ENCODE assay signal across 15 cellular contexts in genomic region chr17:16987001-16987829, GRCh38. TPM values are rescaled to one million over a fixed set of nuclear protein-coding genes. Genes with fewer than 3 reads are reported as not detected.
DNase-seq lines count a peak whose midpoint lies in the region; ATAC-seq, FAIRE-seq and TF ChIP-seq lines count a peak whose summit lies in the region.
"Had no signal": no experiment of that assay in that cellular context is flagged by ENCODE, and none has a peak within 500 bp of the region (broad histone marks: within the 10 kb centered on the region; RNA-seq: fewer than 3 reads in every experiment).

No MANE protein-coding gene starts in this region.

- H4K20me1 ChIP-seq in DOHH2 (ENCODE audit: control insufficient read depth, insufficient read depth, low read depth, low read length) (no peaks in the 10 kb centered on the region), KMS-11 (ENCODE audit: insufficient read depth) (no peaks in the 10 kb centered on the region), GM12878 (ENCODE audit: control insufficient read depth, insufficient read depth) (no peaks in the 10 kb centered on the region)

- no peak for DNase-seq in GM12878 (ENCODE audit: low read depth, low spot score)
- peak; percentile 52 for DNase-seq in sigmoid colon
- DNase-seq in T1000 (lab: John Stamatoyannopoulos, UW) = no peak
- DNase-seq in body of pancreas = no peak
- no peak for DNase-seq in NCI-H526 (lab: John Stamatoyannopoulos, UW)
- DNase-seq in DMS79 (lab: John Stamatoyannopoulos, UW) = no peak
- DNase-seq: activated CD4-positive, alpha-beta T cell treated with anti-CD3 and anti-CD28 coated beads for 1 hour; cerebellar nuclear complex; NCI-H2081; NCI-H748 treated with DMSO at 0.1 percent for 48 hours had no signal

- CTCF ChIA-PET in GM12878 (lab: Yijun Ruan, JAX) = interaction anchor here (8.5 to 11.9 kb wide), 2 partner anchors 16 to 73 kb away, joined by 92 to 361 read pairs; partner anchors contain the start of gene TNFRSF13B

- H3K27ac ChIP-seq in DOHH2 (ENCODE audit: low read depth, low read length) (peak overlapping the region; percentile 70), KMS-11 (peak overlapping the region; percentile 99), GM12878 (ENCODE audit: control insufficient read depth, insufficient read depth) (peak overlapping the region; percentile 96), sigmoid colon (peak overlapping the region in 2 of 4 donors; percentile 3 to 45), body of pancreas (no peak overlapping the region)

- TF ChIP-seq POLR2A in GM12878 (IDR thresholded peaks at IDR 0.05; ENCODE audit: low read depth, low read length) (no peak), sigmoid colon (IDR thresholded peaks at IDR 0.05) (no peak), body of pancreas (IDR thresholded peaks at IDR 0.05) (no peak)

- H3K9ac ChIP-seq in KMS-11 = peak overlapping the region; percentile 2; the same call in 1 of the 2 replicates
- peak overlapping the region; percentile 16 for H3K9ac ChIP-seq in GM12878 (ENCODE audit: control insufficient read depth, insufficient read depth, low read length)

- BruUV-seq in GM12878 (replicated peaks; lab: Mats Ljungman, UMichigan) = no TSS peak

- H3K4me2 ChIP-seq in DOHH2 (ENCODE audit: low read length) = peak overlapping the region; percentile 73
- peak overlapping the region; percentile 81 for H3K4me2 ChIP-seq in KMS-11
- peak overlapping the region; percentile 43 for H3K4me2 ChIP-seq in GM12878 (ENCODE audit: control insufficient read depth, insufficient read depth)

- ATAC-seq in GM12878 = no peak
- ATAC-seq in body of pancreas = no peak

- H3K4me1 ChIP-seq in DOHH2 (ENCODE audit: control insufficient read depth, low read length) = peaks cover 56% of the 10 kb centered on the region
- H3K4me1 ChIP-seq in KMS-11 (ENCODE audit: low read depth, poor library complexity, severe bottlenecking) = peaks cover 80% of the 10 kb centered on the region
- peaks cover 66% of the 10 kb centered on the region for H3K4me1 ChIP-seq in GM12878 (ENCODE audit: control insufficient read depth, insufficient read depth, low read length)
- H3K4me1 ChIP-seq in sigmoid colon = peaks cover 0 to 13% (median 9%) of the 10 kb centered on the region in 4 donors
- no peaks in the 10 kb centered on the region for H3K4me1 ChIP-seq in body of pancreas

- 22% methylated on average over 10 of the region's 10 CpGs for WGBS in GM12878 (ENCODE audit: insufficient coverage, insufficient replicate concordance, low lambda C conversion rate, missing lambda C conversion rate)
- WGBS in sigmoid colon, 2 donors = 87 to 90% methylated on average over 10 of the region's 10 CpGs
- WGBS in body of pancreas, 2 donors = 76 to 94% methylated on average over 7 to 10 of the region's 10 CpGs

- peak overlapping the region; percentile 65 for H3K4me3 ChIP-seq in DOHH2 (ENCODE audit: low read length)
- H3K4me3 ChIP-seq in KMS-11 (IDR thresholded peaks at IDR 0.05; ENCODE audit: insufficient read depth, low read depth, low read length) = no peak overlapping the region
- no peak overlapping the region for H3K4me3 ChIP-seq in GM12878
- H3K4me3 ChIP-seq in sigmoid colon = no peak overlapping the region
- no peak overlapping the region for H3K4me3 ChIP-seq in body of pancreas

- TF ChIP-seq EP300 in GM12878 (IDR thresholded peaks at IDR 0.05; ENCODE audit: borderline replicate concordance in 1 of 2, control insufficient read depth in 1 of 2, low read depth in 2 of 2, low read length in 2 of 2) = no peak
- no peak for TF ChIP-seq EP300 in sigmoid colon (IDR thresholded peaks at IDR 0.05)

- H3K9me3 ChIP-seq in DOHH2 (ENCODE audit: control insufficient read depth, insufficient read depth, low read length) = no peaks in the 10 kb centered on the region
- H3K9me3 ChIP-seq in GM12878 (replicated peaks; ENCODE audit: control insufficient read depth, insufficient read depth, low read length) = no peaks in the 10 kb centered on the region
- H3K9me3 ChIP-seq in sigmoid colon = no peaks in the 10 kb centered on the region
- no peaks in the 10 kb centered on the region for H3K9me3 ChIP-seq in body of pancreas

- H3F3A ChIP-seq in DOHH2 (ENCODE audit: control insufficient read depth, insufficient read depth) = peaks cover 10% of the 10 kb centered on the region

- SMC1A ChIA-PET in GM12878 (lab: Charles Lee; ENCODE audit: uncharacterized antibody, unreplicated experiment) = interaction anchor here (1.0 to 21.7 kb wide), 2 partner anchors 15 to 40 kb away, joined by 3 to 812 read pairs; partner anchors contain the start of gene TNFRSF13B

- no peaks in the 10 kb centered on the region for H3K27me3 ChIP-seq in DOHH2 (ENCODE audit: control insufficient read depth, low read length)
- no peaks in the 10 kb centered on the region for H3K27me3 ChIP-seq in KMS-11 (ENCODE audit: insufficient read depth, low read depth)
- no peaks in the 10 kb centered on the region for H3K27me3 ChIP-seq in GM12878 (replicated peaks in 1 of 2; ENCODE audit: control insufficient read depth in 2 of 2, insufficient read depth in 2 of 2, low read length in 1 of 2)
- H3K27me3 ChIP-seq in sigmoid colon = no peaks in the 10 kb centered on the region
- no peaks in the 10 kb centered on the region for H3K27me3 ChIP-seq in body of pancreas

- intact Hi-C loops in GM12878 (cut with micrococcal nuclease; ENCODE audit: unreplicated experiment) (loop anchor here (10.0 kb wide), 1 partner anchor 848 kb away; the partner anchor contains the start of gene SREBF1), sigmoid colon (cut with DNase I) (no loop called here), body of pancreas (cut with DNase I) (loop anchor here (5.0 kb wide), 1 partner anchor 70 kb away; no protein-coding TSS in a partner anchor)

- POLR2A ChIA-PET in GM12878 (lab: Charles Lee) = interaction anchor here (0.6 to 21.9 kb wide), 4 partner anchors 16 to 68 kb away, joined by 3 to 656 read pairs (median 10); partner anchors contain the start of gene TNFRSF13B

- TF ChIP-seq RAD21 in GM12878 (IDR thresholded peaks at IDR 0.05; ENCODE audit: insufficient read depth, low read depth, low read length) = no peak

- no peak for FAIRE-seq in GM12878 (lab: Jason Lieb, UNC)

- H2AFZ ChIP-seq in KMS-11 (ENCODE audit: low read depth) (no peak overlapping the region), GM12878 (ENCODE audit: control insufficient read depth, low read depth, low read length) (no peak overlapping the region)

- no peaks in the 10 kb centered on the region for H3K9me2 ChIP-seq in DOHH2 (replicated peaks; ENCODE audit: control insufficient read depth, low read length)

- in situ Hi-C loops in GM12878 (cut with MboI) = loop anchor here (10.0 to 25.0 kb wide), 2 partner anchors 572 to 1925 kb away; partner anchors contain the start of gene TRPV2

- TF ChIP-seq CTCF in DOHH2 (IDR thresholded peaks at IDR 0.05; ENCODE audit: low read depth, low read length, poor library complexity, severe bottlenecking) = no peak
- TF ChIP-seq CTCF in KMS-11 (conservative IDR thresholded peaks at IDR 0.05; ENCODE audit: low read depth, low read length) = no peak
- TF ChIP-seq CTCF in GM12878 (IDR thresholded peaks at IDR 0.05 in 2 of 3, conservative IDR thresholded peaks at IDR 0.05 in 1 of 3; ENCODE audit: control insufficient read depth in 2 of 3, extremely low read depth in 1 of 3, insufficient read depth in 1 of 3, low read depth in 3 of 3, low read length in 3 of 3) = no peak
- no peak for TF ChIP-seq CTCF in sigmoid colon (IDR thresholded peaks at IDR 0.05)
- TF ChIP-seq CTCF in body of pancreas (IDR thresholded peaks at IDR 0.05) = no peak

- H3K36me3 ChIP-seq in DOHH2 (ENCODE audit: control insufficient read depth, low read length) (no peaks in the 10 kb centered on the region), KMS-11 (ENCODE audit: insufficient read depth) (no peaks in the 10 kb centered on the region), GM12878 (ENCODE audit: control insufficient read depth in 2 of 2, insufficient read depth in 2 of 2, low read length in 1 of 2) (no peaks in the 10 kb centered on the region; a peak in 1 of 4 replicates), sigmoid colon (no peaks in the 10 kb centered on the region), body of pancreas (replicated peaks in 1 of 2; ENCODE audit: insufficient read depth in 1 of 2, low read depth in 2 of 2) (no peaks in the 10 kb centered on the region)

- RAD21 ChIA-PET in GM12878 (lab: Charles Lee; ENCODE audit: unreplicated experiment) = interaction anchor here (0.6 to 22.6 kb wide), 3 partner anchors 20 to 579 kb away, joined by 3 to 913 read pairs (median 3); partner anchors contain the start of gene TNFRSF13B

- H3K79me2 ChIP-seq in DOHH2 (ENCODE audit: control insufficient read depth, low read length) (no peaks in the 10 kb centered on the region), KMS-11 (ENCODE audit: insufficient read depth, low read depth) (no peaks in the 10 kb centered on the region), GM12878 (ENCODE audit: control insufficient read depth, insufficient read depth, low read length) (peaks cover 21% of the 10 kb centered on the region)

RNA-seq across cellular contexts. Expression of gene TNFRSF13B, which starts 15.3 kb away (rescaled TPM):
- 353 and 380 TPM in 2 replicates for total RNA-seq in GM12878 (2013; cell fraction: nucleolus; rRNA removed)
- total RNA-seq in GM12878 (2014; rRNA removed) (101 and 116 TPM in 2 replicates), GM12878 (2014; rRNA removed; fragmentation: Illumina TruSeq; extraction: Trizol) (50.4 and 53.0 TPM in 2 replicates), GM12878 (2021) (160 and 161 TPM in 2 replicates), sigmoid colon (not detected), body of pancreas (not detected)
- 102 TPM for polyA plus RNA-seq in GM12878 (2011; ENCODE audit: low read depth)
- polyA plus RNA-seq in GM12878 (2011; rRNA removed) (45.9 and 91.3 TPM in 2 replicates), GM12878 (2014; fragmentation: Illumina TruSeq; extraction: Trizol) (53.0 and 141 TPM in 2 replicates), GM12878 (2014; fragmentation: Nextera tagmentation; extraction: Ambion mirVana) (10 to 100 TPM; 15.5 to 23.1 TPM), GM12878 (2014; rRNA removed) (231 and 255 TPM in 2 replicates), GM12878 (2016; fragmentation: Nextera tagmentation; extraction: Ambion mirVana) (100 to 1,000 TPM; 121 to 139 TPM), sigmoid colon (10 to 100 TPM in 1 of 3 donors, not detected in 2; 15.2 TPM)
- polyA plus RNA-seq in GM12878 (2011; cell fraction: cytosol; rRNA removed) = 124 and 142 TPM in 2 replicates
- polyA plus RNA-seq in GM12878 (2011; cell fraction: nucleus; rRNA removed) = 234 and 258 TPM in 2 replicates
- 237 and 313 TPM in 2 replicates for polyA plus RNA-seq in GM12878 (2012)
- polyA minus RNA-seq in GM12878 (2011; rRNA and poly(A)+ RNA removed) = 123 and 202 TPM in 2 replicates
- polyA minus RNA-seq in GM12878 (2011; cell fraction: cytosol; rRNA and poly(A)+ RNA removed) = 45.4 TPM in 2 replicates
- polyA minus RNA-seq in GM12878 (2011; cell fraction: nucleus; rRNA and poly(A)+ RNA removed) = 141 and 184 TPM in 2 replicates
- total RNA-seq: G401; progenitor cell of endocrine pancreas; T-helper 2 cell treated with Interferon-gamma antibody and Interleukin-4, amounts not matched to agents 100 ng/mL and 5 ng/mL, for 36 hours had no signal

RNA-seq across cellular contexts. Expression of gene MPRIP, which starts 55.0 kb away (rescaled TPM):
- 167 and 175 TPM in 2 replicates for total RNA-seq in GM12878 (2013; cell fraction: nucleolus; rRNA removed)
- total RNA-seq in GM12878 (2014; rRNA removed) (115 and 131 TPM in 2 replicates), GM12878 (2014; rRNA removed; fragmentation: Illumina TruSeq; extraction: Trizol) (79.0 and 83.9 TPM in 2 replicates), GM12878 (2021) (159 and 168 TPM in 2 replicates), sigmoid colon (100 to 1,000 TPM in 1 of 4 donors, 10 to 100 TPM in 3; 59.6 to 101 (median 80.4) TPM), body of pancreas (100 to 1,000 TPM; 147 to 269 TPM)
- polyA plus RNA-seq in GM12878 (2011; ENCODE audit: low read depth) = 49.9 TPM
- polyA plus RNA-seq in GM12878 (2011; rRNA removed) (51.1 and 70.6 TPM in 2 replicates), GM12878 (2014; fragmentation: Illumina TruSeq; extraction: Trizol) (35.1 and 72.7 TPM in 2 replicates), GM12878 (2014; fragmentation: Nextera tagmentation; extraction: Ambion mirVana) (10 to 100 TPM; 24.3 to 44.6 TPM), GM12878 (2014; rRNA removed) (89.3 and 97.0 TPM in 2 replicates), GM12878 (2016; fragmentation: Nextera tagmentation; extraction: Ambion mirVana) (10 to 100 TPM; 16.5 to 18.5 TPM), sigmoid colon (100 to 1,000 TPM in 1 of 3 donors, 10 to 100 TPM in 2; 43.2 to 113 (median 67.9) TPM)
- polyA plus RNA-seq in GM12878 (2011; cell fraction: cytosol; rRNA removed) = 59.0 and 62.4 TPM in 2 replicates
- 87.4 and 124 TPM in 2 replicates for polyA plus RNA-seq in GM12878 (2011; cell fraction: nucleus; rRNA removed)
- polyA plus RNA-seq in GM12878 (2012) = 72.2 and 77.0 TPM in 2 replicates
- polyA minus RNA-seq in GM12878 (2011; rRNA and poly(A)+ RNA removed) = 73.8 and 103 TPM in 2 replicates
- 36.6 and 63.1 TPM in 2 replicates for polyA minus RNA-seq in GM12878 (2011; cell fraction: cytosol; rRNA and poly(A)+ RNA removed)
- polyA minus RNA-seq in GM12878 (2011; cell fraction: nucleus; rRNA and poly(A)+ RNA removed) = 35.7 and 59.5 TPM in 2 replicates

Comparison
In these comparisons a context has a peak if more than half of its experiments do, and no peak if none do; other contexts are left out.
1. H3K27ac ChIP-seq: peak in DOHH2 (single experiment), KMS-11 (single experiment) and GM12878 (single experiment); none in body of pancreas (0 of 4).
2. RNA of gene TNFRSF13B, which starts 15.3 kb away (total RNA-seq): 50.4 to 380 TPM in GM12878; not detected in sigmoid colon and not detected in body of pancreas; every median in the first group is over 10 times any median in the second.
3. Peak in every context shown above with its lines, with median percentiles within 50 percentile points of each other: H3K4me2 ChIP-seq.